30 cellular contexts compared by ENCODE assay signal in genomic region chr12:102171951-102172350, GRCh38. TPM values are rescaled to one million over a fixed set of nuclear protein-coding genes. Genes with fewer than 3 reads are reported as not detected.
A peak's percentile ranks its signal among the peaks of the same experiment; 100 is the strongest.
DNase-seq lines count a peak whose midpoint lies in the region; ATAC-seq, FAIRE-seq and TF ChIP-seq lines count a peak whose summit lies in the region.
"Had no signal": no experiment of that assay in that cellular context is flagged by ENCODE, and none has a peak within 500 bp of the region (broad histone marks: within the 10 kb centered on the region; RNA-seq: fewer than 3 reads in every experiment).

No MANE protein-coding gene starts in this region.

- H3K4me1 ChIP-seq in IMR-90 (ENCODE audit: control insufficient read depth, insufficient read depth, low read length) = peaks cover 7% of the 10 kb centered on the region
- H3K4me1 ChIP-seq in astrocyte (ENCODE audit: insufficient read depth, low read length) = no peaks in the 10 kb centered on the region
- H3K4me1 ChIP-seq in smooth muscle cell (ENCODE audit: low read depth) = no peaks in the 10 kb centered on the region
- H3K4me1 ChIP-seq in effector memory CD4-positive, alpha-beta T cell (ENCODE audit: control insufficient read depth, insufficient read depth, low read length, poor library complexity, severe bottlenecking) = no peaks in the 10 kb centered on the region
- H3K4me1 ChIP-seq: Caco-2, left lung, neural progenitor cell, right lobe of liver, SJCRH30, transverse colon had no signal

- DNase-seq in IMR-90 = peak; percentile 9
- no peak for DNase-seq in astrocyte (ENCODE audit: low read depth)
- peak; percentile 3 to 53 for DNase-seq in foreskin fibroblast
- DNase-seq in smooth muscle cell (lab: John Stamatoyannopoulos, UW; ENCODE audit: unreplicated experiment) = no peak
- DNase-seq in posterior vena cava (ENCODE audit: low spot score) = no peak
- DNase-seq in effector memory CD4-positive, alpha-beta T cell = no peak
- DNase-seq in NCI-H524 (lab: John Stamatoyannopoulos, UW) = no peak
- DNase-seq: activated CD4-positive, alpha-beta T cell treated with anti-CD3 and anti-CD28 coated beads, Interleukin-2, amount 10 ng/mL, durations not matched to agents 7 days and 5 days; activated gamma-delta T cell; Caco-2; Karpas-422; left lung; mesendoderm; MV-4-11; NCI-H1436 treated with DMSO at 0.1 percent for 48 hours; NCI-H82; right lobe of liver; RPMI8226; SJCRH30; stimulated activated CD4-positive, alpha-beta T cell treated with anti-CD3 and anti-CD28 coated beads, Interleukin-12 subunit alpha, Interleukin-12 subunit beta, amount 100 ng/mL, for 4 hours; stimulated activated CD4-positive, alpha-beta T cell treated with anti-CD3 and anti-CD28 coated beads, Interleukin-4, amount 100 ng/mL, for 1 hour; transverse colon had no signal

- H4K20me1 ChIP-seq in IMR-90 (ENCODE audit: insufficient read depth, low read length) (no peaks in the 10 kb centered on the region), astrocyte (ENCODE audit: insufficient read depth, low read length) (no peaks in the 10 kb centered on the region), smooth muscle cell (ENCODE audit: low read depth) (no peaks in the 10 kb centered on the region)

- no peak overlapping the region for H3K4me3 Mint-ChIP-seq in astrocyte (ENCODE audit: unreplicated experiment)
- H3K4me3 Mint-ChIP-seq: activated CD4-positive, alpha-beta T cell treated with anti-CD3 and anti-CD28 coated beads, Interleukin-2, amount 10 ng/mL, durations not matched to agents 7 days and 5 days; CD14-positive monocyte; central memory CD8-positive, alpha-beta T cell; neural progenitor cell had no signal

- no peak for TF ChIP-seq POLR2A in IMR-90 (IDR thresholded peaks at IDR 0.05; ENCODE audit: low read depth, low read length)

- no TSS peak for BruUV-seq in IMR-90 (replicated peaks; lab: Mats Ljungman, UMichigan)

- no peak overlapping the region for H3K4ac ChIP-seq in IMR-90 (ENCODE audit: low read depth, low read length)

- H3K9ac ChIP-seq in IMR-90 (ENCODE audit: low read depth, low read length) (no peak overlapping the region), astrocyte (ENCODE audit: low read length) (no peak overlapping the region), smooth muscle cell (ENCODE audit: low read depth) (no peak overlapping the region)
- H3K9ac ChIP-seq: neural progenitor cell had no signal

- H3K14ac ChIP-seq in IMR-90 (replicated peaks; ENCODE audit: low read depth, low read length) = no peak overlapping the region

- in situ Hi-C loops in IMR-90 (cut with MboI; ENCODE audit: low sequenced_read_pairs) = no loop called here

- intact Hi-C loops in IMR-90 (cut with micrococcal nuclease) = loop anchor here (2.0 to 5.0 kb wide), 4 partner anchors 215 to 530 kb away; no protein-coding TSS in a partner anchor
- intact Hi-C loops in posterior vena cava (cut with DNase I) = no loop called here

- TF ChIP-seq CTCF in IMR-90 (conservative IDR thresholded peaks at IDR 0.05; ENCODE audit: low read depth, low read length) (no peak), astrocyte (IDR thresholded peaks at IDR 0.05; ENCODE audit: insufficient read depth, low read depth, low read length) (no peak), foreskin fibroblast (IDR thresholded peaks at IDR 0.05; ENCODE audit: low read depth, low read length) (no peak), smooth muscle cell (IDR thresholded peaks at IDR 0.05; ENCODE audit: borderline replicate concordance, insufficient read depth, poor library complexity, severe bottlenecking) (no peak)

- no peaks in the 10 kb centered on the region for H3F3A ChIP-seq in smooth muscle cell (ENCODE audit: low read depth)

- H3K56ac ChIP-seq in IMR-90 (ENCODE audit: extremely low read depth, insufficient read depth, low read length) = no peak overlapping the region

- H3K79me2 ChIP-seq in astrocyte (ENCODE audit: insufficient read depth, low read length) = no peaks in the 10 kb centered on the region
- H3K79me2 ChIP-seq in smooth muscle cell (ENCODE audit: low read depth) = no peaks in the 10 kb centered on the region

- H3K9me3 ChIP-seq in IMR-90 (ENCODE audit: control insufficient read depth, insufficient read depth, low read length) (no peaks in the 10 kb centered on the region), astrocyte (ENCODE audit: insufficient read depth, low read depth, low read length) (no peaks in the 10 kb centered on the region), smooth muscle cell (replicated peaks; ENCODE audit: low read depth) (no peaks in the 10 kb centered on the region)
- no peaks in the 10 kb centered on the region for H3K9me3 ChIP-seq in effector memory CD4-positive, alpha-beta T cell (ENCODE audit: control insufficient read depth, low read length)
- H3K9me3 ChIP-seq: Caco-2, left lung, right lobe of liver, SJCRH30, transverse colon had no signal

- POLR2A ChIA-PET in IMR-90 (lab: Charles Lee; ENCODE audit: unreplicated experiment) = no interaction called here

- H3K36me3 Mint-ChIP-seq in astrocyte (ENCODE audit: low read depth, unreplicated experiment) = no peaks in the 10 kb centered on the region
- H3K36me3 Mint-ChIP-seq: neural progenitor cell had no signal

- no peak overlapping the region for H2AK9ac ChIP-seq in IMR-90 (replicated peaks; ENCODE audit: low read depth, low read length, poor library complexity)

- H4K8ac ChIP-seq in IMR-90 (ENCODE audit: low read depth in 2 of 2, low read length in 2 of 2) = no peak overlapping the region

- no peak overlapping the region for H2BK120ac ChIP-seq in IMR-90 (ENCODE audit: low read depth, low read length)

- TF ChIP-seq RAD21 in IMR-90 (IDR thresholded peaks at IDR 0.05; ENCODE audit: low read length) = no peak

- no peak overlapping the region for H3K23ac ChIP-seq in IMR-90 (ENCODE audit: low read depth, low read length)

- H2AK5ac ChIP-seq in IMR-90 (ENCODE audit: low read depth, low read length) = no peak overlapping the region

- no peaks in the 10 kb centered on the region for H3K9me3 Mint-ChIP-seq in astrocyte (ENCODE audit: unreplicated experiment)
- H3K9me3 Mint-ChIP-seq: activated CD4-positive, alpha-beta T cell treated with anti-CD3 and anti-CD28 coated beads, Interleukin-2, amount 10 ng/mL, durations not matched to agents 7 days and 5 days; CD14-positive monocyte; central memory CD8-positive, alpha-beta T cell; neural progenitor cell had no signal

- H2BK15ac ChIP-seq in IMR-90 (ENCODE audit: low read depth, low read length) = no peak overlapping the region

- H3K4me3 ChIP-seq in IMR-90 (ENCODE audit: insufficient read depth, low read depth, low read length) = no peak overlapping the region
- H3K4me3 ChIP-seq in astrocyte (ENCODE audit: insufficient read depth, low read depth, low read length) = no peak overlapping the region
- H3K4me3 ChIP-seq in foreskin fibroblast (ENCODE audit: low read depth in 1 of 2, low read length in 2 of 2) = no peak overlapping the region
- H3K4me3 ChIP-seq in smooth muscle cell = no peak overlapping the region
- H3K4me3 ChIP-seq in effector memory CD4-positive, alpha-beta T cell (ENCODE audit: insufficient read depth, low read depth, low read length, poor library complexity, severe bottlenecking) = no peak overlapping the region
- H3K4me3 ChIP-seq: left lung, neural progenitor cell, right lobe of liver, SJCRH30, transverse colon had no signal

- no peaks in the 10 kb centered on the region for H3K27me3 Mint-ChIP-seq in astrocyte (ENCODE audit: low read depth, unreplicated experiment)
- H3K27me3 Mint-ChIP-seq: activated CD4-positive, alpha-beta T cell treated with anti-CD3 and anti-CD28 coated beads, Interleukin-2, amount 10 ng/mL, durations not matched to agents 7 days and 5 days; central memory CD8-positive, alpha-beta T cell; progenitor cell of endocrine pancreas had no signal

- H3K4me2 ChIP-seq in IMR-90 (ENCODE audit: low read depth, low read length) (no peak overlapping the region), astrocyte (ENCODE audit: low read length) (no peak overlapping the region), smooth muscle cell (no peak overlapping the region)
- H3K4me2 ChIP-seq: neural progenitor cell had no signal

- no peak overlapping the region for H2BK5ac ChIP-seq in IMR-90 (ENCODE audit: low read depth, low read length, poor library complexity, severe bottlenecking)

- H3K79me1 ChIP-seq in IMR-90 (ENCODE audit: low read depth in 1 of 2, low read length in 2 of 2) = no peaks in the 10 kb centered on the region

- H4K91ac ChIP-seq in IMR-90 (ENCODE audit: insufficient read depth, low read depth, low read length) = peak overlapping the region; percentile 17; the same call in 1 of the 2 replicates

- H3K36me3 ChIP-seq in IMR-90 (ENCODE audit: control insufficient read depth, insufficient read depth, low read length) (no peaks in the 10 kb centered on the region), astrocyte (ENCODE audit: insufficient read depth, low read length) (no peaks in the 10 kb centered on the region), smooth muscle cell (ENCODE audit: low read depth) (no peaks in the 10 kb centered on the region)
- no peaks in the 10 kb centered on the region for H3K36me3 ChIP-seq in effector memory CD4-positive, alpha-beta T cell (ENCODE audit: control insufficient read depth, insufficient read depth, low read length)
- H3K36me3 ChIP-seq: left lung, right lobe of liver, transverse colon had no signal

- no peaks in the 10 kb centered on the region for H3K27me3 ChIP-seq in IMR-90 (ENCODE audit: control insufficient read depth, insufficient read depth, low read length)
- no peaks in the 10 kb centered on the region for H3K27me3 ChIP-seq in astrocyte (ENCODE audit: insufficient read depth, low read length)
- H3K27me3 ChIP-seq in smooth muscle cell (ENCODE audit: low read depth) = no peaks in the 10 kb centered on the region
- H3K27me3 ChIP-seq in effector memory CD4-positive, alpha-beta T cell (replicated peaks; ENCODE audit: control insufficient read depth, insufficient read depth, low read length, poor library complexity, severe bottlenecking) = no peaks in the 10 kb centered on the region
- H3K27me3 ChIP-seq: left lung, neural progenitor cell, right lobe of liver, SJCRH30, transverse colon had no signal

- dilution Hi-C loops in IMR-90 (cut with HindIII; ENCODE audit: low sequenced_read_pairs, unreplicated experiment) = no loop called here

- H2AFZ ChIP-seq in IMR-90 (replicated peaks; ENCODE audit: low read length, poor library complexity) (no peak overlapping the region), astrocyte (ENCODE audit: low read depth, low read length) (no peak overlapping the region), smooth muscle cell (ENCODE audit: low read depth) (peak overlapping the region; percentile 7)
- H2AFZ ChIP-seq: neural progenitor cell had no signal

- no peaks in the 10 kb centered on the region for H3K9me1 ChIP-seq in IMR-90 (ENCODE audit: insufficient read depth, low read length)

- ATAC-seq in IMR-90 (ENCODE audit: low read depth) = no peak
- ATAC-seq: HCT116, HepG2 had no signal

- H3K18ac ChIP-seq in IMR-90 (ENCODE audit: low read depth, low read length) = peak overlapping the region; percentile 89; the same call in 1 of the 2 replicates

- 0 out of 2 replicates have a peak overlapping the region, but pooled peaks have one; percentile 58 for H4K5ac ChIP-seq in IMR-90 (ENCODE audit: low read depth, low read length)

- H3K27ac ChIP-seq in IMR-90 (ENCODE audit: insufficient read depth, low read length) (peak overlapping the region; percentile 29; the same call in 1 of the 2 replicates), astrocyte (ENCODE audit: low read depth, low read length) (peak overlapping the region; percentile 16), smooth muscle cell (ENCODE audit: low read depth) (no peak overlapping the region)
- H3K27ac ChIP-seq in effector memory CD4-positive, alpha-beta T cell (ENCODE audit: insufficient read depth, low read length, poor library complexity, severe bottlenecking) = no peak overlapping the region
- H3K27ac ChIP-seq: left lung, neural progenitor cell, right lobe of liver, SJCRH30, transverse colon had no signal

- H3K27ac Mint-ChIP-seq in astrocyte (ENCODE audit: unreplicated experiment) = peak overlapping the region; percentile 27
- H3K27ac Mint-ChIP-seq: activated CD4-positive, alpha-beta T cell treated with anti-CD3 and anti-CD28 coated beads, Interleukin-2, amount 10 ng/mL, durations not matched to agents 7 days and 5 days; neural progenitor cell; progenitor cell of endocrine pancreas had no signal

- peaks cover 11% of the 10 kb centered on the region for H3K4me1 Mint-ChIP-seq in astrocyte (ENCODE audit: low read depth, unreplicated experiment)
- H3K4me1 Mint-ChIP-seq: central memory CD8-positive, alpha-beta T cell; neural progenitor cell had no signal

- no peak for FAIRE-seq in astrocyte (lab: Jason Lieb, UNC)
- FAIRE-seq: HepG2, islet of Langerhans had no signal

- CTCF ChIA-PET in IMR-90 (lab: Yijun Ruan, JAX) = interaction anchor here (0.7 to 0.9 kb wide), 2 partner anchors 12 to 313 kb away, joined by 3 to 4 read pairs; no protein-coding TSS in a partner anchor

- no peak overlapping the region for H2BK20ac ChIP-seq in IMR-90 (ENCODE audit: low read depth, low read length)

RNA-seq across cellular contexts. Expression of gene PMCH, which starts 25.7 kb away (rescaled TPM):
- total RNA-seq in IMR-90 (2012; rRNA removed) (not detected in 2 replicates), astrocyte (not detected in 2 replicates), smooth muscle cell (not detected in 2 replicates), posterior vena cava (not detected)
- polyA plus RNA-seq in IMR-90 (2012; rRNA removed) (not detected in 2 replicates), smooth muscle cell (not detected in 2 replicates)
- not detected in 2 replicates for polyA plus RNA-seq in IMR-90 (2012; cell fraction: cytosol; rRNA removed)
- not detected in 2 replicates for polyA plus RNA-seq in IMR-90 (2012; cell fraction: nucleus; rRNA removed; ENCODE audit: low replicate concordance)
- total RNA-seq: activated CD4-positive, alpha-beta T cell treated with anti-CD3 and anti-CD28 coated beads, Interleukin-2, amount 10 ng/mL, durations not matched to agents 7 days and 5 days; Caco-2; dermis microvascular lymphatic vessel endothelial cell; HepG2; left lung; progenitor cell of endocrine pancreas; right lobe of liver; SJCRH30; transverse colon had no signal
- polyA plus RNA-seq: CD14-positive monocyte, HepG2 had no signal

RNA-seq across cellular contexts. Expression of gene PARPBP, which starts 52.0 kb away (rescaled TPM):
- total RNA-seq in IMR-90 (2012; rRNA removed) (7.2 and 15.6 TPM in 2 replicates), astrocyte (4.5 and 5.8 TPM in 2 replicates), smooth muscle cell (7.9 and 8.2 TPM in 2 replicates), posterior vena cava (1 to 10 TPM; 2.4 to 3.2 TPM)
- polyA plus RNA-seq in IMR-90 (2012; rRNA removed) (3.0 and 4.8 TPM in 2 replicates), smooth muscle cell (3.7 and 4.7 TPM in 2 replicates)
- polyA plus RNA-seq in IMR-90 (2012; cell fraction: cytosol; rRNA removed) = 0.44 and 1.1 TPM in 2 replicates
- 0.71 and 4.1 TPM in 2 replicates for polyA plus RNA-seq in IMR-90 (2012; cell fraction: nucleus; rRNA removed; ENCODE audit: low replicate concordance)

RNA-seq across cellular contexts. Expression of gene NUP37, which starts 52.0 kb away (rescaled TPM):
- total RNA-seq in IMR-90 (2012; rRNA removed) = 55.0 and 71.9 TPM in 2 replicates
- polyA plus RNA-seq in IMR-90 (2012; rRNA removed) = 28.4 and 41.1 TPM in 2 replicates
- polyA plus RNA-seq in IMR-90 (2012; cell fraction: cytosol; rRNA removed) = 5.5 and 8.4 TPM in 2 replicates
- polyA plus RNA-seq in IMR-90 (2012; cell fraction: nucleus; rRNA removed; ENCODE audit: low replicate concordance) = 2.2 and 18.7 TPM in 2 replicates
- 23.1 and 27.2 TPM in 2 replicates for total RNA-seq in astrocyte
- total RNA-seq in smooth muscle cell = 49.2 and 57.6 TPM in 2 replicates
- polyA plus RNA-seq in smooth muscle cell = 35.7 and 38.1 TPM in 2 replicates
- total RNA-seq in posterior vena cava = 10 to 100 TPM; 14.2 to 15.7 TPM

Comparison
In these comparisons a context has a peak if more than half of its experiments do, and no peak if none do; other contexts are left out.
1. DNase-seq: peak in IMR-90 (single experiment) and foreskin fibroblast (2 of 2); none in astrocyte (single experiment), smooth muscle cell (single experiment), posterior vena cava (single experiment), effector memory CD4-positive, alpha-beta T cell (0 of 3) and NCI-H524 (0 of 2).
2. H3K27ac ChIP-seq: peak in IMR-90 (single experiment) and astrocyte (single experiment); none in smooth muscle cell (single experiment) and effector memory CD4-positive, alpha-beta T cell (single experiment).